Comparison of ENCODE assay signal across 15 cellular contexts in genomic region chrX:140431521-140431920, GRCh38.
"Had no signal": no experiment of that assay in that cellular context is flagged by ENCODE, and none has a peak within 500 bp of the region (broad histone marks: within the 10 kb centered on the region; RNA-seq: fewer than 3 reads in every experiment).

No MANE protein-coding gene starts in this region.

- H3K4me3 Mint-ChIP-seq: activated CD4-positive, alpha-beta memory T cell treated with anti-CD3 and anti-CD28 coated beads, Interleukin-2, amount 10 ng/mL, durations not matched to agents 7 days and 5 days; activated CD4-positive, alpha-beta T cell treated with anti-CD3 and anti-CD28 coated beads for 36 hours; activated naive CD8-positive, alpha-beta T cell; naive B cell; stimulated activated naive CD8-positive, alpha-beta T cell treated with anti-CD3 and anti-CD28 coated beads, Interleukin-15, amount 100 ng/mL, for 72 hours; T-helper 17 cell had no signal

- ATAC-seq: activated CD4-positive, alpha-beta T cell treated with anti-CD3 and anti-CD28 coated beads for 36 hours; stimulated activated naive CD8-positive, alpha-beta T cell treated with anti-CD3 and anti-CD28 coated beads, Interleukin-15, amount 100 ng/mL, for 72 hours; T-helper 17 cell had no signal

- H3K27me3 Mint-ChIP-seq: activated CD4-positive, alpha-beta memory T cell treated with anti-CD3 and anti-CD28 coated beads, Interleukin-2, amount 10 ng/mL, durations not matched to agents 7 days and 5 days; activated CD4-positive, alpha-beta T cell treated with anti-CD3 and anti-CD28 coated beads for 36 hours; naive B cell had no signal

- H3K36me3 ChIP-seq: gastroesophageal sphincter, pancreas, sigmoid colon, upper lobe of left lung had no signal

- H3K9me3 ChIP-seq: gastroesophageal sphincter, pancreas, sigmoid colon, upper lobe of left lung had no signal

- H3K9me3 Mint-ChIP-seq: activated CD4-positive, alpha-beta memory T cell treated with anti-CD3 and anti-CD28 coated beads, Interleukin-2, amount 10 ng/mL, durations not matched to agents 7 days and 5 days; naive B cell; stimulated activated naive CD8-positive, alpha-beta T cell treated with anti-CD3 and anti-CD28 coated beads, Interleukin-15, amount 100 ng/mL, for 72 hours had no signal

- H3K27me3 ChIP-seq: gastroesophageal sphincter, pancreas, sigmoid colon, upper lobe of left lung had no signal

- H3K4me1 ChIP-seq: pancreas, upper lobe of left lung had no signal

- H3K36me3 Mint-ChIP-seq: activated naive CD8-positive, alpha-beta T cell; naive B cell had no signal

- H3K4me1 Mint-ChIP-seq: activated CD4-positive, alpha-beta memory T cell treated with anti-CD3 and anti-CD28 coated beads, Interleukin-2, amount 10 ng/mL, durations not matched to agents 7 days and 5 days; activated CD4-positive, alpha-beta T cell treated with anti-CD3 and anti-CD28 coated beads for 36 hours; naive B cell; stimulated activated naive CD8-positive, alpha-beta T cell treated with anti-CD3 and anti-CD28 coated beads, Interleukin-15, amount 100 ng/mL, for 72 hours; T-helper 17 cell had no signal

- H3K27ac Mint-ChIP-seq: activated CD4-positive, alpha-beta memory T cell treated with anti-CD3 and anti-CD28 coated beads, Interleukin-2, amount 10 ng/mL, durations not matched to agents 7 days and 5 days; activated CD4-positive, alpha-beta T cell treated with anti-CD3 and anti-CD28 coated beads for 36 hours; activated naive CD8-positive, alpha-beta T cell; naive B cell; stimulated activated naive CD8-positive, alpha-beta T cell treated with anti-CD3 and anti-CD28 coated beads, Interleukin-15, amount 100 ng/mL, for 72 hours; T-helper 17 cell had no signal

- H3K4me3 ChIP-seq: gastroesophageal sphincter, pancreas, sigmoid colon, upper lobe of left lung had no signal

- H3K27ac ChIP-seq: gastroesophageal sphincter, pancreas, upper lobe of left lung had no signal

- DNase-seq: activated CD4-positive, alpha-beta memory T cell treated with anti-CD3 and anti-CD28 coated beads, Interleukin-2, amount 10 ng/mL, durations not matched to agents 7 days and 5 days; activated CD4-positive, alpha-beta T cell treated with anti-CD3 and anti-CD28 coated beads for 36 hours; activated effector memory CD4-positive, alpha-beta T cell treated with anti-CD3 and anti-CD28 coated beads, Interleukin-2, amount 50 U/mL, for 16 hours; activated T-cell treated with anti-CD3 and anti-CD28 coated beads, Interleukin-2, amount 50 U/mL, for 48 hours; amniotic stem cell; dermis blood vessel endothelial cell; naive B cell; sigmoid colon; stimulated activated CD4-positive, alpha-beta T cell treated with anti-CD3 and anti-CD28 coated beads, Interleukin-1b, Interleukin-23, amount 100 ng/mL, for 48 hours; stimulated activated naive CD8-positive, alpha-beta T cell treated with anti-CD3 and anti-CD28 coated beads, Interleukin-15, amount 100 ng/mL, for 72 hours; T-helper 17 cell; upper lobe of left lung had no signal
